In the genomic region with DNA sequence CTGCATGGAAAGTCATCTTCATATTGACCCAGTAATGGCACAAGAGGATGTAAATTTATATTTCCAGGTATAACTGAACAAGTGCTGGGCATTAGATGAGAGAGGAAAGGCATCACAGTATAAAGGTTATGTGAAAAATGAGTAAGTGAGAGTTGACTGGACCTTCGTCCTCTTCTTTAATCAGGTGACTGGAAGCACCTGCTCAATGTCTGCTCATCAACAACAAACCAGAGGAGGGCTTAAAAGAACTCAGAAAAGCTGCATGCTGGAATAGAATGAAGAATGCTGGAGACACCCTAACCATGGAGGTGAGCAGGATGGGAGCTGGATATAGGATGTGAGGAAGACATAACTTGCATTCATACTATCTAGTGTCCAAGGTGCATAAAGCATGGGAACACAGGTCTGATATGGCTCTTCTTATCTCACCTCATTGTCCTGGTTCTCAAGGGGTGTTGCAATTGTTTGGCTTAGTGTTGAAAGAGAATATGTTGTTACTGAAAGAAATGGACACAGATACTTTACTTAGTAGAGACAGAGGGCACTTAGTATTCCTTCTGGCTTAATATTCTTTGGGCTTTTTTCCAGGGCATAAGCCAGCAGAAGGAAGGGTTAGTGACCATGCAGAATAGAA, we compare ENCODE assay signal across 34 cellular contexts. TPM values are rescaled to one million over a fixed set of nuclear protein-coding genes. Genes with fewer than 3 reads are reported as not detected.
"Had no signal": no experiment of that assay in that cellular context is flagged by ENCODE, and none has a peak within 500 bp of the region (broad histone marks: within the 10 kb centered on the region; RNA-seq: fewer than 3 reads in every experiment).

No MANE protein-coding gene starts in this region.

- DNase-seq: natural killer cell; occipital lobe; ovary; posterior cingulate gyrus; psoas muscle; right cardiac atrium; spleen; stimulated activated CD4-positive, alpha-beta T cell treated with anti-CD3 and anti-CD28 coated beads, Interleukin-12 subunit alpha, Interleukin-12 subunit beta, amount 100 ng/mL, for 4 hours; stimulated activated CD4-positive, alpha-beta T cell treated with anti-CD3 and anti-CD28 coated beads, Interleukin-1b, Interleukin-23, amount 100 ng/mL, for 48 hours; stimulated activated CD4-positive, alpha-beta T cell treated with anti-CD3 and anti-CD28 coated beads, Interleukin-4, amount 100 ng/mL, for 1 hour; stimulated activated naive B cell treated with anti-CD40 and anti-IgM and Interleukin-4, amounts not matched to agents 10 μg/mL and 1 μg/mL and 100 μg/mL, for 72 hours; stimulated activated naive CD4-positive, alpha-beta T cell treated with Interleukin-2 at 50 U/mL for 16 hours; stomach; thyroid gland; trophoblast cell; upper lobe of left lung had no signal

- H3K4me1 Mint-ChIP-seq: natural killer cell; nephron; neural progenitor cell; stimulated activated effector memory CD8-positive, alpha-beta T cell treated with anti-CD3 and anti-CD28 coated beads, Interleukin-12 subunit alpha, Interleukin-12 subunit beta, amount 100 ng/mL, for 72 hours; stimulated activated naive B cell treated with anti-CD40 and anti-IgM and Interleukin-4, amounts not matched to agents 10 μg/mL and 1 μg/mL and 100 μg/mL, for 72 hours had no signal

- H3K79me2 ChIP-seq: parathyroid adenoma had no signal

- FAIRE-seq: urothelium cell line had no signal

- H3K36me3 Mint-ChIP-seq: neural progenitor cell; stimulated activated effector memory CD8-positive, alpha-beta T cell treated with anti-CD3 and anti-CD28 coated beads, Interleukin-12 subunit alpha, Interleukin-12 subunit beta, amount 100 ng/mL, for 72 hours; stimulated activated naive B cell treated with anti-CD40 and anti-IgM and Interleukin-4, amounts not matched to agents 10 μg/mL and 1 μg/mL and 100 μg/mL, for 72 hours had no signal

- H3K36me3 ChIP-seq: neural progenitor cell, ovary, spleen, stomach, thoracic aorta, thyroid gland, tibial nerve, upper lobe of left lung, vagina had no signal

- H3K9me3 ChIP-seq: ovary, thoracic aorta, thyroid gland, vagina had no signal

- H3K4me1 ChIP-seq: neural progenitor cell, parathyroid adenoma, psoas muscle, spleen, stomach, thyroid gland, tibial nerve, upper lobe of left lung, vagina had no signal

- ATAC-seq: natural killer cell; psoas muscle; right cardiac atrium; sciatic nerve; stimulated activated effector memory CD8-positive, alpha-beta T cell treated with anti-CD3 and anti-CD28 coated beads, Interleukin-12 subunit alpha, Interleukin-12 subunit beta, amount 100 ng/mL, for 72 hours; stimulated activated naive B cell treated with anti-CD40 and anti-IgM and Interleukin-4, amounts not matched to agents 10 μg/mL and 1 μg/mL and 100 μg/mL, for 72 hours had no signal

- H3K27me3 ChIP-seq: neural progenitor cell, ovary, thyroid gland, tibial nerve, upper lobe of left lung, vagina had no signal

- H3K27ac Mint-ChIP-seq: natural killer cell; nephron; neural progenitor cell; progenitor cell of endocrine pancreas; stimulated activated effector memory CD8-positive, alpha-beta T cell treated with anti-CD3 and anti-CD28 coated beads, Interleukin-12 subunit alpha, Interleukin-12 subunit beta, amount 100 ng/mL, for 72 hours; stimulated activated naive B cell treated with anti-CD40 and anti-IgM and Interleukin-4, amounts not matched to agents 10 μg/mL and 1 μg/mL and 100 μg/mL, for 72 hours; stimulated activated naive CD8-positive, alpha-beta T cell treated with anti-CD3 and anti-CD28 coated beads, Interleukin-15, Interleukin-2, amounts not matched to agents 100 ng/mL and 50 ng/mL, for 24 hours had no signal

- H3K9ac ChIP-seq: neural progenitor cell, parathyroid adenoma had no signal

- H3K27ac ChIP-seq: neural progenitor cell, ovary, parathyroid adenoma, psoas muscle, skin epidermis, spleen, stomach, thoracic aorta, thyroid gland, tibial nerve, upper lobe of left lung, vagina had no signal

- H3K4me3 Mint-ChIP-seq: natural killer cell; nephron; neural progenitor cell; stimulated activated effector memory CD8-positive, alpha-beta T cell treated with anti-CD3 and anti-CD28 coated beads, Interleukin-12 subunit alpha, Interleukin-12 subunit beta, amount 100 ng/mL, for 72 hours; stimulated activated naive B cell treated with anti-CD40 and anti-IgM and Interleukin-4, amounts not matched to agents 10 μg/mL and 1 μg/mL and 100 μg/mL, for 72 hours; stimulated activated naive CD8-positive, alpha-beta T cell treated with anti-CD3 and anti-CD28 coated beads, Interleukin-15, Interleukin-2, amounts not matched to agents 100 ng/mL and 50 ng/mL, for 24 hours had no signal

- H3K4me2 ChIP-seq: neural progenitor cell, smooth muscle cell had no signal

- H2AFZ ChIP-seq: neural progenitor cell, parathyroid adenoma had no signal

- H3K4me3 ChIP-seq: neural progenitor cell, ovary, psoas muscle, skin epidermis, smooth muscle cell, spleen, stomach, thoracic aorta, thyroid gland, tibial nerve, upper lobe of left lung, vagina had no signal

RNA-seq across cellular contexts. Expression of a gene that starts 7.3 kb away (rescaled TPM):
- total RNA-seq: natural killer cell, occipital lobe, osteoblast, ovary, progenitor cell of endocrine pancreas, psoas muscle, renal cortical epithelial cell, right cardiac atrium, sciatic nerve, smooth muscle cell, spleen, stomach, subcutaneous adipose tissue, thoracic aorta, thyroid gland, tibial nerve, upper lobe of left lung, ureter, vagina had no signal
- polyA plus RNA-seq: neural cell, ovary, psoas muscle, right cardiac atrium, smooth muscle cell, stomach had no signal
